In genomic region chr19:4448147-4448985, GRCh38 we compare ENCODE assay signal across 17 cellular contexts. TPM values are rescaled to one million over a fixed set of nuclear protein-coding genes. Genes with fewer than 3 reads are reported as not detected.
DNase-seq lines count a peak whose midpoint lies in the region; ATAC-seq and TF ChIP-seq lines count a peak whose summit lies in the region.
"Had no signal": no experiment of that assay in that cellular context is flagged by ENCODE, and none has a peak within 500 bp of the region (broad histone marks: within the 10 kb centered on the region; RNA-seq: fewer than 3 reads in every experiment).

No MANE protein-coding gene starts in this region.

- H3K27me3 ChIP-seq in IMR-90 (ENCODE audit: control insufficient read depth, insufficient read depth, low read length) (no peaks in the 10 kb centered on the region), body of pancreas (no peaks in the 10 kb centered on the region), stomach (no peaks in the 10 kb centered on the region)

- in situ Hi-C loops in IMR-90 (cut with MboI; ENCODE audit: low sequenced_read_pairs): no loop called here

- H2AFZ ChIP-seq in IMR-90 (replicated peaks; ENCODE audit: low read length, poor library complexity): no peak overlapping the region

- H3K4me3 ChIP-seq in IMR-90 (ENCODE audit: insufficient read depth, low read depth, low read length) (no peak overlapping the region), body of pancreas (no peak overlapping the region), stomach (no peak overlapping the region)

- H4K8ac ChIP-seq in IMR-90 (ENCODE audit: low read depth in 2 of 2, low read length in 2 of 2): no peak overlapping the region

- no peak overlapping the region for H2AK5ac ChIP-seq in IMR-90 (ENCODE audit: low read depth, low read length)

- H4K20me1 ChIP-seq in IMR-90 (ENCODE audit: insufficient read depth, low read length): peaks cover 10% of the 10 kb centered on the region; the same call in 1 of the 2 replicates

- H3K14ac ChIP-seq in IMR-90 (replicated peaks; ENCODE audit: low read depth, low read length): no peak overlapping the region

- DNase-seq in IMR-90 (no peak), body of pancreas (peak; percentile 80 to 89 (median 86)), left lobe of liver (ENCODE audit: low spot score) (peak; percentile 79), stomach (no peak), NCI-H446 (lab: John Stamatoyannopoulos, UW) (no peak)
- DNase-seq: activated naive CD4-positive, alpha-beta T cell; Calu3; erythroblast; immature natural killer cell; KG1; naive thymus-derived CD4-positive, alpha-beta T cell; NCI-H2081 treated with DMSO at 0.1 percent for 48 hours; NCI-H510A treated with DMSO at 0.1 percent for 48 hours; stimulated activated naive CD4-positive, alpha-beta T cell; T-helper 1 cell had no signal

- H3K9me3 ChIP-seq in IMR-90 (ENCODE audit: control insufficient read depth, insufficient read depth, low read length) (no peaks in the 10 kb centered on the region), body of pancreas (no peaks in the 10 kb centered on the region), stomach (no peaks in the 10 kb centered on the region)

- intact Hi-C loops in IMR-90 (cut with micrococcal nuclease) (no loop called here), body of pancreas (cut with DNase I) (no loop called here), stomach (cut with DNase I; ENCODE audit: low total_unique reads) (no loop called here)

- TF ChIP-seq RAD21 in IMR-90 (IDR thresholded peaks at IDR 0.05; ENCODE audit: low read length): no peak

- no peak overlapping the region for H2BK120ac ChIP-seq in IMR-90 (ENCODE audit: low read depth, low read length)

- no peak for TF ChIP-seq EP300 in stomach (IDR thresholded peaks at IDR 0.05)

- no peak overlapping the region for H2BK15ac ChIP-seq in IMR-90 (ENCODE audit: low read depth, low read length)

- H2AK9ac ChIP-seq in IMR-90 (replicated peaks; ENCODE audit: low read depth, low read length, poor library complexity): peak overlapping the region; percentile 13

- no peaks in the 10 kb centered on the region for H3K9me1 ChIP-seq in IMR-90 (ENCODE audit: insufficient read depth, low read length)

- H3K56ac ChIP-seq in IMR-90 (ENCODE audit: extremely low read depth, insufficient read depth, low read length): no peak overlapping the region

- dilution Hi-C loops in IMR-90 (cut with HindIII; ENCODE audit: low sequenced_read_pairs, unreplicated experiment): no loop called here

- H2BK5ac ChIP-seq in IMR-90 (ENCODE audit: low read depth, low read length, poor library complexity, severe bottlenecking): no peak overlapping the region

- H3K79me1 ChIP-seq in IMR-90 (ENCODE audit: low read depth in 1 of 2, low read length in 2 of 2): peaks cover 0 to 42% of the 10 kb centered on the region in 2 experiments; a peak in 3 of 4 replicates

- WGBS in IMR-90 (ENCODE audit: extremely low coverage in 2 of 2, insufficient read length in 1 of 2), 2 experiments: 74% methylated on average over 14 of the region's 30 CpGs; no CpG with 5 or more reads in 1 of the 2 experiments
- 58 to 61% methylated on average over 28 to 30 of the region's 30 CpGs for WGBS in body of pancreas, 2 donors
- 71 to 82% (median 76%) methylated on average over 29 to 30 of the region's 30 CpGs for WGBS in stomach, 5 donors

- no peak for TF ChIP-seq POLR2A in IMR-90 (IDR thresholded peaks at IDR 0.05; ENCODE audit: low read depth, low read length)
- no peak for TF ChIP-seq POLR2A in body of pancreas (IDR thresholded peaks at IDR 0.05)
- TF ChIP-seq POLR2A in stomach (IDR thresholded peaks at IDR 0.05): no peak

- H3K4me1 ChIP-seq in IMR-90 (ENCODE audit: control insufficient read depth, insufficient read depth, low read length): no peaks in the 10 kb centered on the region; the same call in 1 of the 2 replicates
- H3K4me1 ChIP-seq in body of pancreas: peaks cover 27% of the 10 kb centered on the region
- H3K4me1 ChIP-seq in stomach: peaks cover 4 to 21% (median 13%) of the 10 kb centered on the region in 4 donors

- H3K23ac ChIP-seq in IMR-90 (ENCODE audit: low read depth, low read length): no peak overlapping the region

- no peak overlapping the region for H4K5ac ChIP-seq in IMR-90 (ENCODE audit: low read depth, low read length)

- CTCF ChIA-PET in IMR-90 (lab: Yijun Ruan, JAX): no interaction called here

- H3K4ac ChIP-seq in IMR-90 (ENCODE audit: low read depth, low read length): no peak overlapping the region

- no peak for TF ChIP-seq CTCF in IMR-90 (conservative IDR thresholded peaks at IDR 0.05; ENCODE audit: low read depth, low read length)
- no peak for TF ChIP-seq CTCF in body of pancreas (IDR thresholded peaks at IDR 0.05)
- TF ChIP-seq CTCF in stomach (IDR thresholded peaks at IDR 0.05): no peak

- POLR2A ChIA-PET in IMR-90 (lab: Charles Lee; ENCODE audit: unreplicated experiment): no interaction called here

- H3K27ac ChIP-seq in IMR-90 (ENCODE audit: insufficient read depth, low read length) (no peak overlapping the region), body of pancreas (peak overlapping the region; percentile 61 to 83 (median 77)), stomach (peak overlapping the region in 3 of 5 donors; percentile 54 to 84 (median 65))

- BruUV-seq in IMR-90 (replicated peaks; lab: Mats Ljungman, UMichigan): no TSS peak

- no peak overlapping the region for H2BK20ac ChIP-seq in IMR-90 (ENCODE audit: low read depth, low read length)

- ATAC-seq in IMR-90 (ENCODE audit: low read depth) (no peak), body of pancreas (peak; percentile 74), left lobe of liver (peak; percentile 67), HG03108 (IDR thresholded peaks at IDR 0.05; ENCODE audit: unreplicated experiment) (no peak), GM18517 (IDR thresholded peaks at IDR 0.05; ENCODE audit: unreplicated experiment) (no peak)
- ATAC-seq: naive thymus-derived CD4-positive, alpha-beta T cell had no signal

- no peak overlapping the region for H3K9ac ChIP-seq in IMR-90 (ENCODE audit: low read depth, low read length)

- no peak overlapping the region for H3K4me2 ChIP-seq in IMR-90 (ENCODE audit: low read depth, low read length)

- H3K36me3 ChIP-seq in IMR-90 (ENCODE audit: control insufficient read depth, insufficient read depth, low read length) (peaks cover 77% of the 10 kb centered on the region), body of pancreas (replicated peaks in 1 of 2; ENCODE audit: insufficient read depth in 1 of 2, low read depth in 2 of 2) (peaks cover 12 to 52% of the 10 kb centered on the region in 2 donors), stomach (peaks cover 77 to 100% (median 96%) of the 10 kb centered on the region in 4 donors)

- no peak overlapping the region for H3K18ac ChIP-seq in IMR-90 (ENCODE audit: low read depth, low read length)

- H4K91ac ChIP-seq in IMR-90 (ENCODE audit: insufficient read depth, low read depth, low read length): no peak overlapping the region

TF ChIP-seq in IMR-90, 13 proteins besides CTCF, POLR2A, EP300 and RAD21 (continues in another document):
- TF ChIP-seq MXI1 (IDR thresholded peaks at IDR 0.05; ENCODE audit: borderline replicate concordance, low read depth, low read length) (no peak), CEBPB (IDR thresholded peaks at IDR 0.05; ENCODE audit: low read depth, low read length) (no peak), USF2 (IDR thresholded peaks at IDR 0.05; ENCODE audit: low read depth, low read length) (no peak), SMC3 (IDR thresholded peaks at IDR 0.05; ENCODE audit: low read depth, low read length) (no peak), MAFK (IDR thresholded peaks at IDR 0.05; ENCODE audit: low read depth, low read length) (no peak), MAZ (IDR thresholded peaks at IDR 0.05; ENCODE audit: borderline replicate concordance, low read depth, low read length) (no peak), RCOR1 (IDR thresholded peaks at IDR 0.05; ENCODE audit: insufficient replicate concordance, low read length) (no peak)

RNA-seq across cellular contexts. Expression of gene UBXN6, which starts 9.2 kb away (rescaled TPM):
- 74.2 and 84.2 TPM in 2 replicates for total RNA-seq in IMR-90 (2012; rRNA removed)
- polyA plus RNA-seq in IMR-90 (2012; rRNA removed): 86.5 and 98.3 TPM in 2 replicates
- 112 and 127 TPM in 2 replicates for polyA plus RNA-seq in IMR-90 (2012; cell fraction: cytosol; rRNA removed)
- polyA plus RNA-seq in IMR-90 (2012; cell fraction: nucleus; rRNA removed; ENCODE audit: low replicate concordance): 144 and 228 TPM in 2 replicates
- 100 to 1,000 TPM in 1 of 2 donors, 10 to 100 TPM in 1; 64.6 to 107 TPM for total RNA-seq in body of pancreas
- total RNA-seq in left lobe of liver: 73.5 TPM
- 100 to 1,000 TPM in 1 of 5 donors, 10 to 100 TPM in 4; 19.3 to 208 (median 73.7) TPM for total RNA-seq in stomach
- 100 to 1,000 TPM; 112 to 148 (median 138) TPM for polyA plus RNA-seq in stomach

RNA-seq across cellular contexts. Expression of gene HDGFL2, which starts 23.7 kb away (rescaled TPM):
- total RNA-seq in IMR-90 (2012; rRNA removed): 35.8 and 45.5 TPM in 2 replicates
- polyA plus RNA-seq in IMR-90 (2012; rRNA removed): 48.5 and 53.0 TPM in 2 replicates
- polyA plus RNA-seq in IMR-90 (2012; cell fraction: cytosol; rRNA removed): 52.7 and 54.3 TPM in 2 replicates
- 90.4 and 123 TPM in 2 replicates for polyA plus RNA-seq in IMR-90 (2012; cell fraction: nucleus; rRNA removed; ENCODE audit: low replicate concordance)
- 10 to 100 TPM; 24.9 to 33.6 TPM for total RNA-seq in body of pancreas
- total RNA-seq in left lobe of liver: 16.8 TPM
- 10 to 100 TPM; 26.8 to 85.2 (median 33.9) TPM for total RNA-seq in stomach
- polyA plus RNA-seq in stomach: 100 to 1,000 TPM in 1 of 3 donors, 10 to 100 TPM in 2; 25.5 to 127 (median 55.5) TPM

RNA-seq across cellular contexts. Expression of gene CHAF1A, which starts 45.9 kb away (rescaled TPM):
- total RNA-seq in IMR-90 (2012; rRNA removed) (11.4 and 12.4 TPM in 2 replicates), body of pancreas (1 to 10 TPM; 3.4 to 6.3 TPM), left lobe of liver (3.3 TPM), stomach (100 to 1,000 TPM in 1 of 5 donors, 10 to 100 TPM in 1, 1 to 10 TPM in 3; 1.8 to 100 (median 9.8) TPM)
- polyA plus RNA-seq in IMR-90 (2012; rRNA removed) (22.9 and 26.7 TPM in 2 replicates), stomach (1 to 10 TPM; 5.4 to 7.2 (median 5.8) TPM)
- polyA plus RNA-seq in IMR-90 (2012; cell fraction: cytosol; rRNA removed): 16.1 and 20.9 TPM in 2 replicates
- 18.2 and 45.9 TPM in 2 replicates for polyA plus RNA-seq in IMR-90 (2012; cell fraction: nucleus; rRNA removed; ENCODE audit: low replicate concordance)

RNA-seq across cellular contexts. Expression of gene SH3GL1, which starts 48.0 kb away (rescaled TPM):
- total RNA-seq in IMR-90 (2012; rRNA removed) (28.1 and 32.2 TPM in 2 replicates), body of pancreas (10 to 100 TPM; 20.4 to 22.6 TPM), left lobe of liver (30.2 TPM), stomach (100 to 1,000 TPM in 1 of 5 donors, 10 to 100 TPM in 4; 14.8 to 111 (median 26.3) TPM)
- polyA plus RNA-seq in IMR-90 (2012; rRNA removed) (138 and 161 TPM in 2 replicates), stomach (10 to 100 TPM; 44.9 to 48.5 (median 46.0) TPM)
- polyA plus RNA-seq in IMR-90 (2012; cell fraction: cytosol; rRNA removed): 103 and 170 TPM in 2 replicates
- 93.0 and 160 TPM in 2 replicates for polyA plus RNA-seq in IMR-90 (2012; cell fraction: nucleus; rRNA removed; ENCODE audit: low replicate concordance)

Comparison
In these comparisons a context has a peak if more than half of its experiments do, and no peak if none do; other contexts are left out.
1. ATAC-seq: peak in body of pancreas (single experiment) and left lobe of liver (single experiment); none in IMR-90 (single experiment), HG03108 (single experiment) and GM18517 (single experiment).
2. DNase-seq: peak in body of pancreas (4 of 4) and left lobe of liver (single experiment); none in IMR-90 (single experiment), stomach (single experiment) and NCI-H446 (0 of 2).